11 cellular contexts compared by ENCODE assay signal in the genomic region with DNA sequence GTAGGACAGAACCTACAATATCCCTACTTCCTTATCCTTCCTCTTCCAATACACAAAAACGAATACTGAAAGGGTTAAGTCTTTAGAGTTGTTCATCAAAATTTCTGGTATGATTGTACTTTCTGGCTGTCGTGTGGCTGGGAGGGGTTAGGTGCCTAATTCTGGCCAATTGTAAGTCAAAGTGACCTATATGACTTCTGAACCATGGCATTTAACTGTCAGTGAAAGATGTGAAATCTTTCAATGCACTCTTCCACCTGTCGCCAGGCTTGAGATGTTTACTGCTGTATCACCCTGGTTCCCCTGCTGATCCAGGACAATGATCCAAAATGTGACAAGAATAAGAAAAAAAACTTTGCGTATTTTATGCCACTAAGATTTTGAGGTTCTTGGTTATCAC. TPM values are rescaled to one million over a fixed set of nuclear protein-coding genes. Genes with fewer than 3 reads are reported as not detected.
DNase-seq lines count a peak whose midpoint lies in the region; ATAC-seq, FAIRE-seq and TF ChIP-seq lines count a peak whose summit lies in the region.
"Had no signal": no experiment of that assay in that cellular context is flagged by ENCODE, and none has a peak within 500 bp of the region (broad histone marks: within the 10 kb centered on the region; RNA-seq: fewer than 3 reads in every experiment).

No MANE protein-coding gene starts in this region.

- no peaks in the 10 kb centered on the region for H3K27me3 ChIP-seq in tibial nerve

- H3K36me3 Mint-ChIP-seq in memory B cell = peaks cover 10% of the 10 kb centered on the region

- no peaks in the 10 kb centered on the region for H3K9me3 Mint-ChIP-seq in memory B cell

- H3K27me3 Mint-ChIP-seq in memory B cell = no peaks in the 10 kb centered on the region

- no peak overlapping the region for H3K4me3 ChIP-seq in tibial nerve
- H3K4me3 ChIP-seq: skin epidermis had no signal

- ATAC-seq in GM21423 (IDR thresholded peaks at IDR 0.05; ENCODE audit: unreplicated experiment) = peak; percentile 57
- peak; percentile 54 for ATAC-seq in HG03139 (IDR thresholded peaks at IDR 0.05; ENCODE audit: unreplicated experiment)
- peak; percentile 31 for ATAC-seq in memory B cell (ENCODE audit: low read depth)

- peaks cover 53% of the 10 kb centered on the region for H3K4me1 Mint-ChIP-seq in memory B cell

- H3K27ac Mint-ChIP-seq in memory B cell = peak overlapping the region; percentile 60

- no peaks in the 10 kb centered on the region for H3K9me3 ChIP-seq in tibial nerve

- 53 to 62% methylated on average over 4 of the region's 4 CpGs for WGBS in tibial nerve, 2 donors

- TF ChIP-seq EP300 in tibial nerve (IDR thresholded peaks at IDR 0.05) = no peak

- TF ChIP-seq CTCF in tibial nerve (IDR thresholded peaks at IDR 0.05) = no peak

- no peak overlapping the region for H3K27ac ChIP-seq in tibial nerve

- TF ChIP-seq POLR2A in tibial nerve (IDR thresholded peaks at IDR 0.05) = no peak

- peaks cover 0 to 97% (median 55%) of the 10 kb centered on the region in 4 donors for H3K4me1 ChIP-seq in tibial nerve

- DNase-seq in GM18507 (ENCODE audit: extremely low spot score, insufficient read length, low read depth) (no peak), memory B cell (ENCODE audit: low spot score in 2 of 2) (no peak), SIG-M5 (lab: John Stamatoyannopoulos, UW) (no peak), DMS114 treated with DMSO at 0.1 percent for 48 hours (lab: John Stamatoyannopoulos, UW; ENCODE audit: unreplicated experiment) (no peak), NCI-H2107 (lab: John Stamatoyannopoulos, UW) (no peak), tibial nerve (ENCODE audit: low spot score in 2 of 2) (no peak)
- DNase-seq: DMS79 treated with DMSO at 0.1 percent for 48 hours, midbrain had no signal

- H3K4me3 Mint-ChIP-seq in memory B cell = peak overlapping the region; percentile 14

- FAIRE-seq in GM18507 (lab: Jason Lieb, UNC) = peak; percentile 67

- H3K36me3 ChIP-seq in tibial nerve = no peaks in the 10 kb centered on the region

RNA-seq across cellular contexts. Expression of gene EPC1, which starts 20.8 kb away (rescaled TPM):
- 10 to 100 TPM; 47.5 to 72.8 (median 62.7) TPM for total RNA-seq in tibial nerve
